ENCODE assay signal across 8 cellular contexts in the genomic region with DNA sequence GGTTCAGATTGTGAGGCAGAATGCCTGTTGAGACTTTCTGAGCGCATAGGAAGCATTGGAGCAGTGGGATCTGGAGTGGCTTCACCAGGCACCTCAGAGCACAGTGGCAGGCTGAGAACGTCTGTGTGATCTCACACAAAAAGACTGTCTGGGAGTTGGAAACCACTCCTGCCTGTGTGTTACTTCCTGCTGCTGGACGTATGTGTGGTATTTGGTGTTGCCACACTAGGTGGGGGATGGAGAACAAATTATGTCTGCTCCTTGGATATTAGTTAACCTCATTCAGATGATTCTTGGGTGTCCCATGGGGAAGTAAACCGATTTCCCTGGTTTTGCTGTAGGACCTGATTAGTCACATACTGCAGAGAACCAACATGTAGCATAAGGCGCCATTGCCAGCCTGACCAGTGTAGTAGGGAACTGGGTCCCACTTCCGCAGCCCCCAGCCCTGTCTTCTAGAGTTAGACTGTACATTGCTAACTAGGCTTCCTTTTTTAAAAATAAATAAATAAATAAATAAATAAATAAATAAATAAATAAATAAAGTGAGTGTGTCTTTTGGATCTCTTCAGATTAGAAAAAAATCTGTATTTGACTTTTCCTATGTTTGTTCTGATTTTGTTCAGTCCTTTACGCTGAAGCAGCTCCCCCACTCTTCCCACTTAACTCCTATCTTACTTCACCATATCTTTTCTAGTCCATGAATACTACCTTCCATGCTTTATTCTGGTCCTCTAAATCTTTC. TPM values are rescaled to one million over a fixed set of nuclear protein-coding genes. Genes with fewer than 3 reads are reported as not detected.
DNase-seq lines count a peak whose midpoint lies in the region; ATAC-seq and TF ChIP-seq lines count a peak whose summit lies in the region.

No MANE protein-coding gene starts in this region.

- no peak overlapping the region; the same call in 1 of the 2 replicates for H3K4me3 ChIP-seq in IMR-90 (ENCODE audit: insufficient read depth, low read depth, low read length)
- no peak overlapping the region for H3K4me3 ChIP-seq in body of pancreas
- no peak overlapping the region for H3K4me3 ChIP-seq in mesendoderm (ENCODE audit: low read length)
- no peak overlapping the region for H3K4me3 ChIP-seq in esophagus muscularis mucosa

- peaks cover 50% of the 10 kb centered on the region for H4K20me1 ChIP-seq in IMR-90 (ENCODE audit: insufficient read depth, low read length)

- H3K14ac ChIP-seq in IMR-90 (replicated peaks; ENCODE audit: low read depth, low read length), result peak overlapping the region; percentile 79

- H2AFZ ChIP-seq in IMR-90 (replicated peaks; ENCODE audit: low read length, poor library complexity), result peak overlapping the region; percentile 44

- H4K5ac ChIP-seq in IMR-90 (ENCODE audit: low read depth, low read length), result peak overlapping the region; percentile 77
- no peak overlapping the region for H4K5ac ChIP-seq in mesendoderm (ENCODE audit: low read length)

- dilution Hi-C loops in IMR-90 (cut with HindIII; ENCODE audit: low sequenced_read_pairs, unreplicated experiment), result no loop called here

- peak overlapping the region; percentile 81 for H4K91ac ChIP-seq in IMR-90 (ENCODE audit: insufficient read depth, low read depth, low read length)

- H2BK20ac ChIP-seq in IMR-90 (ENCODE audit: low read depth, low read length), result no peak overlapping the region

- H3K9ac ChIP-seq in IMR-90 (ENCODE audit: low read depth, low read length) (peak overlapping the region; percentile 49), mesendoderm (ENCODE audit: low read length) (no peak overlapping the region)

- H2AK5ac ChIP-seq in IMR-90 (ENCODE audit: low read depth, low read length), result peak overlapping the region; percentile 60; the same call in 1 of the 2 replicates
- H2AK5ac ChIP-seq in mesendoderm (ENCODE audit: low read length), result no peak overlapping the region

- H3K23ac ChIP-seq in IMR-90 (ENCODE audit: low read depth, low read length) (peak overlapping the region; percentile 32; the same call in 1 of the 2 replicates), mesendoderm (ENCODE audit: low read length) (no peak overlapping the region)

- no peaks in the 10 kb centered on the region for H3K36me3 ChIP-seq in IMR-90 (ENCODE audit: control insufficient read depth, insufficient read depth, low read length)
- no peaks in the 10 kb centered on the region for H3K36me3 ChIP-seq in body of pancreas (replicated peaks in 1 of 2; ENCODE audit: insufficient read depth in 1 of 2, low read depth in 2 of 2)
- no peaks in the 10 kb centered on the region for H3K36me3 ChIP-seq in mesendoderm (ENCODE audit: control insufficient read depth, insufficient read depth, low read length)
- H3K36me3 ChIP-seq in esophagus muscularis mucosa, result no peaks in the 10 kb centered on the region

- H2AK9ac ChIP-seq in IMR-90 (replicated peaks; ENCODE audit: low read depth, low read length, poor library complexity), result peak overlapping the region; percentile 81

- peak; percentile 16; the same call in 1 of the 2 replicates for TF ChIP-seq RAD21 in IMR-90 (IDR thresholded peaks at IDR 0.05; ENCODE audit: low read length)

- H4K8ac ChIP-seq in IMR-90 (ENCODE audit: low read depth in 2 of 2, low read length in 2 of 2) (peak overlapping the region; percentile 13 to 77; a peak in 3 of 4 replicates), mesendoderm (ENCODE audit: low read depth, low read length) (no peak overlapping the region)

- H2BK5ac ChIP-seq in IMR-90 (ENCODE audit: low read depth, low read length, poor library complexity, severe bottlenecking) (peak overlapping the region; percentile 95), mesendoderm (ENCODE audit: low read length) (no peak overlapping the region)

- BruUV-seq in IMR-90 (replicated peaks; lab: Mats Ljungman, UMichigan), result no TSS peak

- H3K4ac ChIP-seq in IMR-90 (ENCODE audit: low read depth, low read length) (peak overlapping the region; percentile 71), mesendoderm (ENCODE audit: low read depth, low read length) (no peak overlapping the region)

- peak overlapping the region; percentile 92; the same call in 2 of the 3 replicates for H2BK15ac ChIP-seq in IMR-90 (ENCODE audit: low read depth, low read length)
- no peak overlapping the region for H2BK15ac ChIP-seq in mesendoderm (replicated peaks; ENCODE audit: low read depth)

- peak overlapping the region; percentile 48; the same call in 1 of the 2 replicates for H3K56ac ChIP-seq in IMR-90 (ENCODE audit: extremely low read depth, insufficient read depth, low read length)
- no peak overlapping the region for H3K56ac ChIP-seq in mesendoderm (ENCODE audit: low read length)

- H3K79me2 ChIP-seq in mesendoderm (ENCODE audit: control insufficient read depth, insufficient read depth, low read length), result peaks cover 86% of the 10 kb centered on the region

- ATAC-seq in IMR-90 (ENCODE audit: low read depth) (peak; percentile 88), body of pancreas (peak; percentile 47), HG03039 (IDR thresholded peaks at IDR 0.05; ENCODE audit: unreplicated experiment) (no peak), GM21717 (IDR thresholded peaks at IDR 0.05; ENCODE audit: unreplicated experiment) (no peak)

- no peak for TF ChIP-seq EP300 in esophagus muscularis mucosa (IDR thresholded peaks at IDR 0.05)

- peaks cover 30% of the 10 kb centered on the region for H3K9me1 ChIP-seq in IMR-90 (ENCODE audit: insufficient read depth, low read length)

- POLR2A ChIA-PET in IMR-90 (lab: Charles Lee; ENCODE audit: unreplicated experiment), result no interaction called here

- CTCF ChIA-PET in IMR-90 (lab: Yijun Ruan, JAX), result no interaction called here

- no peak for TF ChIP-seq CTCF in IMR-90 (conservative IDR thresholded peaks at IDR 0.05; ENCODE audit: low read depth, low read length)
- TF ChIP-seq CTCF in body of pancreas (IDR thresholded peaks at IDR 0.05), result no peak
- no peak for TF ChIP-seq CTCF in esophagus muscularis mucosa (IDR thresholded peaks at IDR 0.05)

- H3K79me1 ChIP-seq in IMR-90 (ENCODE audit: low read depth in 1 of 2, low read length in 2 of 2) (peaks cover 38 to 85% of the 10 kb centered on the region in 2 experiments), mesendoderm (ENCODE audit: low read length) (peaks cover 27% of the 10 kb centered on the region)

- H2BK120ac ChIP-seq in IMR-90 (ENCODE audit: low read depth, low read length) (peak overlapping the region; percentile 69), mesendoderm (ENCODE audit: low read depth, low read length) (no peak overlapping the region)

- no peaks in the 10 kb centered on the region for H3K9me3 ChIP-seq in IMR-90 (ENCODE audit: control insufficient read depth, insufficient read depth, low read length)
- H3K9me3 ChIP-seq in body of pancreas, result no peaks in the 10 kb centered on the region
- H3K9me3 ChIP-seq in esophagus muscularis mucosa, result no peaks in the 10 kb centered on the region

- TF ChIP-seq POLR2A in IMR-90 (IDR thresholded peaks at IDR 0.05; ENCODE audit: low read depth, low read length) (peak; percentile 79), body of pancreas (IDR thresholded peaks at IDR 0.05) (no peak), esophagus muscularis mucosa (IDR thresholded peaks at IDR 0.05; ENCODE audit: low read depth) (no peak)

- WGBS in IMR-90 (ENCODE audit: extremely low coverage in 2 of 2, insufficient read length in 1 of 2), 2 experiments, result 20% methylated on average over 1 of the region's 7 CpGs; no CpG with 5 or more reads in 1 of the 2 experiments
- WGBS in body of pancreas, 2 donors, result 60 to 63% methylated on average over 6 to 7 of the region's 7 CpGs
- WGBS in mesendoderm (ENCODE audit: extremely low coverage, insufficient coverage, low lambda C conversion rate), result no CpG with 5 or more reads among the region's 7 CpGs
- 94% methylated on average over 5 of the region's 7 CpGs for WGBS in esophagus muscularis mucosa

- peaks cover 26% of the 10 kb centered on the region for H3K4me1 ChIP-seq in IMR-90 (ENCODE audit: control insufficient read depth, insufficient read depth, low read length)
- H3K4me1 ChIP-seq in body of pancreas, result peaks cover 46% of the 10 kb centered on the region
- H3K4me1 ChIP-seq in mesendoderm (ENCODE audit: control insufficient read depth, low read depth, low read length), result peaks cover 15% of the 10 kb centered on the region
- H3K4me1 ChIP-seq in esophagus muscularis mucosa, result peaks cover 0 to 22% (median 2%) of the 10 kb centered on the region in 4 donors

- H3K4me2 ChIP-seq in IMR-90 (ENCODE audit: low read depth, low read length) (peak overlapping the region; percentile 85), mesendoderm (ENCODE audit: low read length) (no peak overlapping the region)

- H3K27me3 ChIP-seq in IMR-90 (ENCODE audit: control insufficient read depth, insufficient read depth, low read length), result no peaks in the 10 kb centered on the region
- no peaks in the 10 kb centered on the region for H3K27me3 ChIP-seq in body of pancreas
- H3K27me3 ChIP-seq in mesendoderm (ENCODE audit: insufficient read depth, low read length, poor library complexity), result no peaks in the 10 kb centered on the region
- H3K27me3 ChIP-seq in esophagus muscularis mucosa, result no peaks in the 10 kb centered on the region

- intact Hi-C loops in IMR-90 (cut with micrococcal nuclease), result loop anchor here (2.0 kb wide), 1 partner anchor 45 kb away; no protein-coding TSS in a partner anchor
- intact Hi-C loops in body of pancreas (cut with DNase I), result no loop called here
- intact Hi-C loops in esophagus muscularis mucosa (cut with DNase I), result no loop called here

- DNase-seq in Caki2 (ENCODE audit: low read depth) (peak; percentile 41), IMR-90 (peak; percentile 95), body of pancreas (peak in 1 of 4 donors; percentile 60), mesendoderm (peak; percentile 85), esophagus muscularis mucosa (ENCODE audit: extremely low spot score) (no peak), KG1 (lab: John Stamatoyannopoulos, UW) (no peak)

- in situ Hi-C loops in Caki2 (cut with HindIII; ENCODE audit: low pct_unique_long_range_greater_than_20kb, low sequenced_read_pairs), result no loop called here
- in situ Hi-C loops in IMR-90 (cut with MboI; ENCODE audit: low sequenced_read_pairs), result no loop called here

- H3K18ac ChIP-seq in IMR-90 (ENCODE audit: low read depth, low read length) (peak overlapping the region; percentile 82), mesendoderm (ENCODE audit: low read length) (no peak overlapping the region)

- peak overlapping the region; percentile 98 for H3K27ac ChIP-seq in IMR-90 (ENCODE audit: insufficient read depth, low read length)
- peak overlapping the region in 1 of 4 donors; percentile 46 for H3K27ac ChIP-seq in body of pancreas
- H3K27ac ChIP-seq in mesendoderm (ENCODE audit: low read depth, low read length), result no peak overlapping the region
- H3K27ac ChIP-seq in esophagus muscularis mucosa (replicated peaks in 1 of 4), result no peak overlapping the region

RNA-seq across cellular contexts. Expression of a gene that starts 26.9 kb away (rescaled TPM):
- total RNA-seq in Caki2 (2014; rRNA removed; shearing (Covaris generic); ENCODE audit: low replicate concordance), result 84.3 and 109 TPM in 2 replicates
- total RNA-seq in IMR-90 (2012; rRNA removed) (74.2 and 87.8 TPM in 2 replicates), body of pancreas (10 to 100 TPM; 23.3 to 27.4 TPM), esophagus muscularis mucosa (10 to 100 TPM; 13.7 to 33.7 (median 31.0) TPM)
- polyA plus RNA-seq in IMR-90 (2012; rRNA removed), result 76.4 and 83.0 TPM in 2 replicates
- polyA plus RNA-seq in IMR-90 (2012; cell fraction: cytosol; rRNA removed), result 62.3 and 63.1 TPM in 2 replicates
- 38.7 and 53.5 TPM in 2 replicates for polyA plus RNA-seq in IMR-90 (2012; cell fraction: nucleus; rRNA removed; ENCODE audit: low replicate concordance)
- polyA plus RNA-seq in mesendoderm (2013, experiment 1 of 2), result 110 TPM
- 110 TPM for polyA plus RNA-seq in mesendoderm (2013, experiment 2 of 2)

Comparison
In these comparisons a context has a peak if more than half of its experiments do, and no peak if none do; other contexts are left out.
1. DNase-seq: peak in Caki2 (single experiment), IMR-90 (single experiment) and mesendoderm (single experiment); none in esophagus muscularis mucosa (single experiment) and KG1 (single experiment).
2. ATAC-seq: peak in IMR-90 (single experiment) and body of pancreas (single experiment); none in HG03039 (single experiment) and GM21717 (single experiment).